10 cellular contexts compared by ENCODE assay signal in the genomic region with DNA sequence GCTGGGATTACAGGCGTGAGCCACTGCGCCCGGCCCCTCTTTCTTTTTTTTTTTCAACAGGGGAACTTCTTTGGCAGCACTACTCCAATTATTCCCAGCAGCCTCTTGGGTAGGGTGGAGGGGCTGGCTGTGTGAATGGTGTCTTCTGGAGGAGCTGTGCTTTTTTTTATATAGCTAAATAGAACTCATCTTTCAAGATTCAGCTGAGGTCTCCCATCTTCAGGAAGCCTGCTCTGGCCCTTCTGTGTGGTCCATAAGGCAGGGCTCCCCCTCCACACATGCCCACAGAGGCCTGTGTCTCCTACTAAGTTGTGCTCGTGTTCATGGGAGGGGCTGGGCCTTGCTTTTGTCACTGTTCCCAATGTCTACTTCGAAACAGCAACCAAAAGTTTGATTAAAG.
DNase-seq lines count a peak whose midpoint lies in the region; ATAC-seq and TF ChIP-seq lines count a peak whose summit lies in the region.
"Had no signal": no experiment of that assay in that cellular context is flagged by ENCODE, and none has a peak within 500 bp of the region (broad histone marks: within the 10 kb centered on the region; RNA-seq: fewer than 3 reads in every experiment).

No MANE protein-coding gene starts in this region.

- peak overlapping the region; percentile 44 for H3K27ac Mint-ChIP-seq in Calu3 (ENCODE audit: unreplicated experiment)
- H3K27ac Mint-ChIP-seq in mesothelial cell of epicardium = peak overlapping the region; percentile 90

- no peaks in the 10 kb centered on the region for H3K27me3 ChIP-seq in duodenal mucosa (ENCODE audit: control insufficient read depth in 1 of 2, insufficient read depth in 2 of 2, low read length in 2 of 2)
- no peaks in the 10 kb centered on the region for H3K27me3 ChIP-seq in stomach

- ATAC-seq in HG02840 (IDR thresholded peaks at IDR 0.05; ENCODE audit: low FRiP score, unreplicated experiment) = no peak

- H3K4me3 Mint-ChIP-seq in Calu3 (ENCODE audit: low read depth, unreplicated experiment) (no peak overlapping the region), mesothelial cell of epicardium (no peak overlapping the region)
- H3K4me3 Mint-ChIP-seq: CD4-positive, alpha-beta memory T cell had no signal

- H3K36me3 ChIP-seq in duodenal mucosa (ENCODE audit: control insufficient read depth in 1 of 2, insufficient read depth in 2 of 2, low read length in 2 of 2) (peaks cover 8% of the 10 kb centered on the region in 2 donors), stomach (peaks cover 0 to 27% (median 16%) of the 10 kb centered on the region in 4 donors)

- no peak for TF ChIP-seq CTCF in Calu3 (IDR thresholded peaks at IDR 0.05; ENCODE audit: unreplicated experiment)
- no peak for TF ChIP-seq CTCF in mesothelial cell of epicardium (IDR thresholded peaks at IDR 0.05; ENCODE audit: unreplicated experiment)
- TF ChIP-seq CTCF in stomach (IDR thresholded peaks at IDR 0.05) = no peak
- TF ChIP-seq CTCF in GM20000 (IDR thresholded peaks at IDR 0.05; ENCODE audit: extremely low read depth, missing control alignments) = no peak

- 40 to 59% (median 52%) methylated on average over 5 of the region's 5 CpGs for WGBS in stomach, 5 donors

- H3K27ac ChIP-seq in duodenal mucosa (ENCODE audit: low read depth, low read length) (peak overlapping the region; percentile 75), stomach (peak overlapping the region; percentile 69 to 89 (median 80))

- no peak for TF ChIP-seq POLR2A in stomach (IDR thresholded peaks at IDR 0.05)

- H3K4me1 Mint-ChIP-seq in Calu3 (ENCODE audit: low read depth, unreplicated experiment) = peaks cover 12% of the 10 kb centered on the region
- H3K4me1 Mint-ChIP-seq in mesothelial cell of epicardium = peaks cover 48% of the 10 kb centered on the region

- no peak for DNase-seq in Calu3
- DNase-seq in mesothelial cell of epicardium (ENCODE audit: low spot score in 2 of 2, unreplicated experiment in 2 of 2) = no peak
- no peak for DNase-seq in stomach
- DNase-seq in GM20000 (ENCODE audit: low spot score) = no peak
- no peak for DNase-seq in SHP77 treated with DMSO at 0.1 percent for 48 hours (lab: John Stamatoyannopoulos, UW)
- DNase-seq in Kasumi-1 (lab: John Stamatoyannopoulos, UW) = no peak
- DNase-seq: CD4-positive, alpha-beta memory T cell; NCI-H1105 treated with DMSO at 0.1 percent for 48 hours had no signal

- CTCF ChIA-PET in Calu3 (lab: Charles Lee) = interaction anchor here (0.7 kb wide), 1 partner anchor 115 kb away, joined by 3 read pairs; no protein-coding TSS in a partner anchor

- intact Hi-C loops in Calu3 (cut with micrococcal nuclease; ENCODE audit: unreplicated experiment) (no loop called here), stomach (cut with DNase I; ENCODE audit: low total_unique reads) (no loop called here)

- no TSS peak for BruUV-seq in Calu3 (replicated peaks; lab: Mats Ljungman, UMichigan)

- H3K27me3 Mint-ChIP-seq in Calu3 (ENCODE audit: unreplicated experiment) = no peaks in the 10 kb centered on the region
- no peaks in the 10 kb centered on the region for H3K27me3 Mint-ChIP-seq in mesothelial cell of epicardium (ENCODE audit: low read depth)
- H3K27me3 Mint-ChIP-seq: CD4-positive, alpha-beta memory T cell had no signal

- H3K4me1 ChIP-seq in duodenal mucosa (ENCODE audit: control insufficient read depth in 1 of 2, insufficient read depth in 2 of 2, low read length in 2 of 2) (peaks cover 7 to 22% of the 10 kb centered on the region in 2 donors), stomach (peaks cover 10 to 58% (median 37%) of the 10 kb centered on the region in 4 donors)

- TF ChIP-seq EP300 in stomach (IDR thresholded peaks at IDR 0.05) = no peak

- no peak overlapping the region for H3K4me3 ChIP-seq in duodenal mucosa (ENCODE audit: low read depth in 1 of 2, low read length in 2 of 2)
- H3K4me3 ChIP-seq in stomach = no peak overlapping the region

- no peak overlapping the region for H3K9ac ChIP-seq in duodenal mucosa (ENCODE audit: low read depth in 1 of 2, low read length in 2 of 2)

- peaks cover 33% of the 10 kb centered on the region for H3K36me3 Mint-ChIP-seq in Calu3 (ENCODE audit: insufficient read depth, unreplicated experiment)
- peaks cover 30% of the 10 kb centered on the region for H3K36me3 Mint-ChIP-seq in mesothelial cell of epicardium

- H3K9me3 ChIP-seq in duodenal mucosa (ENCODE audit: control insufficient read depth in 1 of 2, low read length in 2 of 2) (no peaks in the 10 kb centered on the region), stomach (no peaks in the 10 kb centered on the region)

- H3K9me3 Mint-ChIP-seq in Calu3 (ENCODE audit: low read depth, unreplicated experiment) = no peaks in the 10 kb centered on the region
- H3K9me3 Mint-ChIP-seq in mesothelial cell of epicardium = no peaks in the 10 kb centered on the region
